Comparison of ENCODE assay signal across 8 cellular contexts in the genomic region with DNA sequence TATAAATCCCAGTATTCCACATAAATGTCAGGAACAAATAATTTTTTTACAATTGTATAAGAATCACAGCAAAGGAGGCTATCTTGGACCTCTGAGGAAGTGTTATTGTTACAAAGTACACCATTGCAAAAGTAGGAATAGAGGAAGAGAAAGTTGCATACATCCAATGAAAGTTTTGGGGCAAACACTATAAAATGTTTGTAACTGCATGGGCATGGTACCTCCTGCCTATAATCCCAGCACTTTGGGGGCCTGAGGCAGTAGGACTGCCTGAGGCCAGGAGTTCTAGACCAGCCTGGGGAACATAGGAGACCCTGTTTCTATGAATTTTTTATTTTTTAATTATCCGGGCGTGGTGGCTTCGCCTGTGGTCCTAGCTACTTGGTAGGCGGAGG. TPM values are rescaled to one million over a fixed set of nuclear protein-coding genes. Genes with fewer than 3 reads are reported as not detected.
DNase-seq lines count a peak whose midpoint lies in the region; ATAC-seq, FAIRE-seq and TF ChIP-seq lines count a peak whose summit lies in the region.

No MANE protein-coding gene starts in this region.

- peaks cover 8 to 25% (median 13%) of the 10 kb centered on the region in 11 experiments; a peak in 12 of 22 replicates for H3K36me3 ChIP-seq in BLaER1 treated with 17β-estradiol and CSF1 and Interleukin-3, amounts not matched to agents 10 nM and 100 nM
- H3K36me3 ChIP-seq in MG63 (no peaks in the 10 kb centered on the region), bronchial epithelial cell (ENCODE audit: control insufficient read depth, insufficient read depth, low read length) (no peaks in the 10 kb centered on the region)

- peaks cover 28 to 40% (median 31%) of the 10 kb centered on the region in 10 experiments for H3K4me1 ChIP-seq in BLaER1 treated with 17β-estradiol and CSF1 and Interleukin-3, amounts not matched to agents 10 nM and 100 nM

- DNase-seq in MG63: no peak
- no peak for DNase-seq in bronchial epithelial cell (ENCODE audit: low read depth)
- DNase-seq in natural killer cell: no peak
- no peak for DNase-seq in DMS 273 treated with DMSO at 0.1 percent for 48 hours (lab: John Stamatoyannopoulos, UW)

- no peaks in the 10 kb centered on the region for H3K9me3 Mint-ChIP-seq in natural killer cell

- H3K4me2 ChIP-seq in BLaER1 treated with 17β-estradiol and CSF1 and Interleukin-3, amounts not matched to agents 10 nM and 100 nM: peak overlapping the region; percentile 60 to 94 (median 80)

- no peaks in the 10 kb centered on the region for H3K27me3 Mint-ChIP-seq in natural killer cell (ENCODE audit: low read depth in 2 of 2)

- peak overlapping the region; percentile 92 for H3K4me3 Mint-ChIP-seq in natural killer cell

- H3K27me3 ChIP-seq in BLaER1 treated with 17β-estradiol and CSF1 and Interleukin-3, amounts not matched to agents 10 nM and 100 nM: no peaks in the 10 kb centered on the region
- H3K27me3 ChIP-seq in MG63 (no peaks in the 10 kb centered on the region), bronchial epithelial cell (ENCODE audit: control insufficient read depth, insufficient read depth, low read length) (no peaks in the 10 kb centered on the region)

- H3K4me3 ChIP-seq in BLaER1 treated with 17β-estradiol and CSF1 and Interleukin-3, amounts not matched to agents 10 nM and 100 nM: peak overlapping the region; percentile 65 to 100 (median 94)
- peak overlapping the region; percentile 93 for H3K4me3 ChIP-seq in MG63
- peak overlapping the region; percentile 98 for H3K4me3 ChIP-seq in bronchial epithelial cell (ENCODE audit: low read depth, low read length)

- intact Hi-C loops in natural killer cell (cut with micrococcal nuclease): loop anchor here (1.0 kb wide), 1 partner anchor 52 kb away; the partner anchor contains the start of gene SPAST

- FAIRE-seq in bronchial epithelial cell (lab: Jason Lieb, UNC): no peak

- peaks cover 30 to 37% of the 10 kb centered on the region in 2 donors for H3K4me1 Mint-ChIP-seq in natural killer cell

- TF ChIP-seq CTCF in bronchial epithelial cell (IDR thresholded peaks at IDR 0.05; ENCODE audit: insufficient read depth, low read length, severe bottlenecking): no peak
- no peak for TF ChIP-seq CTCF in natural killer cell (IDR thresholded peaks at IDR 0.05)

- H3K27ac ChIP-seq in BLaER1 treated with 17β-estradiol and CSF1 and Interleukin-3, amounts not matched to agents 10 nM and 100 nM: peak overlapping the region; percentile 77 to 99 (median 96)

- H3K9ac ChIP-seq in BLaER1 treated with 17β-estradiol and CSF1 and Interleukin-3, amounts not matched to agents 10 nM and 100 nM: peak overlapping the region; percentile 87 to 99 (median 95)

- H3K36me3 Mint-ChIP-seq in natural killer cell: no peaks in the 10 kb centered on the region

- peak overlapping the region; percentile 89 to 93 for H3K27ac Mint-ChIP-seq in natural killer cell

- no peaks in the 10 kb centered on the region for H3K9me3 ChIP-seq in BLaER1 treated with 17β-estradiol and CSF1 and Interleukin-3, amounts not matched to agents 10 nM and 100 nM (replicated peaks in 1 of 11)
- H3K9me3 ChIP-seq in MG63: no peaks in the 10 kb centered on the region

- H4K20me1 ChIP-seq in BLaER1 treated with 17β-estradiol and CSF1 and Interleukin-3, amounts not matched to agents 10 nM and 100 nM: peaks cover 26 to 34% (median 33%) of the 10 kb centered on the region in 11 experiments; a peak in 21 of 22 replicates

- ATAC-seq in natural killer cell: no peak
- ATAC-seq in GM18861 (IDR thresholded peaks at IDR 0.05; ENCODE audit: unreplicated experiment): no peak
- no peak for ATAC-seq in GM21515 (IDR thresholded peaks at IDR 0.05; ENCODE audit: unreplicated experiment)
- no peak for ATAC-seq in GM21381 (IDR thresholded peaks at IDR 0.05; ENCODE audit: unreplicated experiment)

RNA-seq across cellular contexts. Expression of gene MEMO1, which starts 0.8 kb away (rescaled TPM):
- total RNA-seq in MG63 (2014; rRNA removed; shearing (Covaris generic); ENCODE audit: low replicate concordance): 82.3 and 85.8 TPM in 2 replicates
- total RNA-seq in bronchial epithelial cell: 29.2 and 29.7 TPM in 2 replicates
- 10 to 100 TPM; 48.6 to 51.9 (median 51.7) TPM for total RNA-seq in natural killer cell

RNA-seq across cellular contexts. Expression of gene DPY30, which starts 28.0 kb away (rescaled TPM):
- total RNA-seq in MG63 (2014; rRNA removed; shearing (Covaris generic); ENCODE audit: low replicate concordance): 145 and 202 TPM in 2 replicates
- total RNA-seq in bronchial epithelial cell: 60.3 and 75.7 TPM in 2 replicates
- total RNA-seq in natural killer cell: 10 to 100 TPM; 24.3 to 36.6 (median 25.7) TPM

RNA-seq across cellular contexts. Expression of gene SPAST, which starts 51.8 kb away (rescaled TPM):
- 19.0 and 23.5 TPM in 2 replicates for total RNA-seq in MG63 (2014; rRNA removed; shearing (Covaris generic); ENCODE audit: low replicate concordance)
- 22.7 and 25.5 TPM in 2 replicates for total RNA-seq in bronchial epithelial cell
- total RNA-seq in natural killer cell: 10 to 100 TPM; 16.8 to 27.5 (median 22.5) TPM
